Comparison of ENCODE assay signal across 21 cellular contexts in genomic region chr9:69347607-69348006, GRCh38. TPM values are rescaled to one million over a fixed set of nuclear protein-coding genes. Genes with fewer than 3 reads are reported as not detected.
DNase-seq lines count a peak whose midpoint lies in the region; ATAC-seq, FAIRE-seq and TF ChIP-seq lines count a peak whose summit lies in the region.
"Had no signal": no experiment of that assay in that cellular context is flagged by ENCODE, and none has a peak within 500 bp of the region (broad histone marks: within the 10 kb centered on the region; RNA-seq: fewer than 3 reads in every experiment).

No MANE protein-coding gene starts in this region.

- DNase-seq in right cardiac atrium, result no peak
- DNase-seq in Right ventricle myocardium inferior (ENCODE audit: missing footprints), result no peak
- peak; percentile 25 for DNase-seq in dermis blood vessel endothelial cell
- no peak for DNase-seq in pancreas
- no peak for DNase-seq in ureter (ENCODE audit: low spot score)
- no peak for DNase-seq in NCI-H146 treated with DMSO at 0.1 percent for 48 hours (lab: John Stamatoyannopoulos, UW; ENCODE audit: unreplicated experiment)
- DNase-seq in activated T-cell treated with anti-CD3 and anti-CD28 coated beads, Interleukin-2, amount 50 U/mL, for 4 hours, result no peak
- DNase-seq: CD8-positive, alpha-beta memory T cell; Karpas-422; NCI-H1105; NCI-H1694 treated with DMSO at 0.1 percent for 48 hours; NCI-H2227 treated with DMSO at 0.1 percent for 48 hours; NCI-H510A treated with DMSO at 0.1 percent for 48 hours; PC-3; RPMI8226 had no signal

- intact Hi-C loops in right cardiac atrium (cut with DNase I), result no loop called here
- intact Hi-C loops in Right ventricle myocardium inferior (cut with DNase I), result no loop called here
- intact Hi-C loops in pancreas (cut with DNase I), result no loop called here

- TF ChIP-seq CTCF in pancreas (IDR thresholded peaks at IDR 0.05), result no peak

- ATAC-seq in right cardiac atrium, result no peak
- no peak for ATAC-seq in Right ventricle myocardium inferior
- ATAC-seq in pancreas, result peak in 3 of 4 donors; percentile 31 to 49 (median 46)
- no peak for ATAC-seq in activated T-cell treated with anti-CD3 and anti-CD28 coated beads, Interleukin-2, amount 50 U/mL, for 4 hours
- ATAC-seq: GM12878, PC-3 had no signal

- H3K4me3 Mint-ChIP-seq in activated T-cell treated with anti-CD3 and anti-CD28 coated beads, Interleukin-2, amount 50 U/mL, for 4 hours, result no peak overlapping the region
- H3K4me3 Mint-ChIP-seq: CD8-positive, alpha-beta memory T cell had no signal

- H3K36me3 ChIP-seq in pancreas, result no peaks in the 10 kb centered on the region
- H3K36me3 ChIP-seq: HAP-1 had no signal

- H3K27me3 ChIP-seq in right cardiac atrium (ENCODE audit: control insufficient read depth, insufficient read depth), result no peaks in the 10 kb centered on the region
- no peaks in the 10 kb centered on the region for H3K27me3 ChIP-seq in pancreas

- H3K4me1 ChIP-seq in right cardiac atrium (ENCODE audit: control insufficient read depth, insufficient read depth, low read length), result peaks cover 9% of the 10 kb centered on the region
- H3K4me1 ChIP-seq in pancreas, result peaks cover 0 to 5% (median 0%) of the 10 kb centered on the region in 3 donors
- H3K4me1 ChIP-seq: A549, HAP-1 had no signal

- no peak overlapping the region for H3K4me3 ChIP-seq in right cardiac atrium (ENCODE audit: low read length)
- H3K4me3 ChIP-seq in pancreas, result no peak overlapping the region
- H3K4me3 ChIP-seq: A549, GM12878, HAP-1 had no signal

- no peaks in the 10 kb centered on the region for H3K4me1 Mint-ChIP-seq in activated T-cell treated with anti-CD3 and anti-CD28 coated beads, Interleukin-2, amount 50 U/mL, for 4 hours (ENCODE audit: low read depth)
- H3K4me1 Mint-ChIP-seq: CD8-positive, alpha-beta memory T cell had no signal

- H3K9me3 Mint-ChIP-seq in activated T-cell treated with anti-CD3 and anti-CD28 coated beads, Interleukin-2, amount 50 U/mL, for 4 hours, result peaks cover 5% of the 10 kb centered on the region

- H3K9me3 ChIP-seq in right cardiac atrium (ENCODE audit: control insufficient read depth, low read length) (no peaks in the 10 kb centered on the region), pancreas (no peaks in the 10 kb centered on the region)
- H3K9me3 ChIP-seq: A549, HAP-1 had no signal

- no peak for FAIRE-seq in pancreas (lab: Jason Lieb, UNC)
- FAIRE-seq: A549, GM12878, GM19239, HTR-8/SVneo had no signal

- no peaks in the 10 kb centered on the region for H3K36me3 Mint-ChIP-seq in activated T-cell treated with anti-CD3 and anti-CD28 coated beads, Interleukin-2, amount 50 U/mL, for 4 hours (ENCODE audit: insufficient read depth)
- H3K36me3 Mint-ChIP-seq: CD8-positive, alpha-beta memory T cell had no signal

- H3K27ac ChIP-seq in right cardiac atrium (ENCODE audit: low read length) (peak overlapping the region; percentile 72), pancreas (peak overlapping the region in 1 of 4 donors; percentile 27)
- H3K27ac ChIP-seq: A549 had no signal

- WGBS in right cardiac atrium, result 41% methylated on average over 1 of the region's 1 CpG
- WGBS in pancreas, 2 donors, result 51 to 63% methylated on average over 1 of the region's 1 CpG

- H3K27me3 Mint-ChIP-seq in activated T-cell treated with anti-CD3 and anti-CD28 coated beads, Interleukin-2, amount 50 U/mL, for 4 hours (ENCODE audit: low read depth), result peaks cover 12% of the 10 kb centered on the region

RNA-seq across cellular contexts. Expression of gene ENTREP1, which starts 22.6 kb away (rescaled TPM):
- total RNA-seq in right cardiac atrium (10 to 100 TPM; 16.7 to 29.2 (median 25.7) TPM), Right ventricle myocardium inferior (20.0 TPM), dermis blood vessel endothelial cell (6.6 and 8.0 TPM in 2 replicates), pancreas (1 to 10 TPM; 2.7 to 7.9 (median 4.8) TPM), ureter (14.6 TPM)
- polyA plus RNA-seq in right cardiac atrium (14.7 TPM), pancreas (1 to 10 TPM; 5.2 to 8.8 TPM)
- total RNA-seq in activated T-cell treated with anti-CD3 and anti-CD28 coated beads, Interleukin-2, amount 50 U/mL, for 4 hours, result under 1 TPM in 1 of 3 donors, not detected in 2; 0.11 TPM
- total RNA-seq: CD8-positive, alpha-beta memory T cell; GM12878; IMR-90 had no signal
- polyA plus RNA-seq: CD8-positive, alpha-beta memory T cell; GM12878; IMR-90 had no signal

Comparison
In these comparisons a context has a peak if more than half of its experiments do, and no peak if none do; other contexts are left out.
1. ATAC-seq: peak in pancreas (3 of 4); none in right cardiac atrium (0 of 2), Right ventricle myocardium inferior (single experiment) and activated T-cell treated with anti-CD3 and anti-CD28 coated beads, Interleukin-2, amount 50 U/mL, for 4 hours (0 of 2).